Comparison of ENCODE assay signal across 9 cellular contexts in genomic region chr9:109381011-109381729, GRCh38.
DNase-seq lines count a peak whose midpoint lies in the region; ATAC-seq lines count a peak whose summit lies in the region.
"Had no signal": no experiment of that assay in that cellular context is flagged by ENCODE, and none has a peak within 500 bp of the region (broad histone marks: within the 10 kb centered on the region; RNA-seq: fewer than 3 reads in every experiment).

No MANE protein-coding gene starts in this region.

- H3K27me3 ChIP-seq in SJCRH30, result no peaks in the 10 kb centered on the region

- H3K27ac ChIP-seq in SJCRH30, result no peak overlapping the region

- H3K4me1 ChIP-seq in SJCRH30, result no peaks in the 10 kb centered on the region

- H3K9me3 ChIP-seq in SJCRH30 (replicated peaks), result no peaks in the 10 kb centered on the region

- ATAC-seq in GM18499 (IDR thresholded peaks at IDR 0.05; ENCODE audit: insufficient read depth, unreplicated experiment), result peak; percentile 39
- ATAC-seq in GM21515 (IDR thresholded peaks at IDR 0.05; ENCODE audit: unreplicated experiment), result peak; percentile 49
- peak; percentile 69 for ATAC-seq in HG03442 (IDR thresholded peaks at IDR 0.05; ENCODE audit: unreplicated experiment)
- ATAC-seq in Right ventricle myocardium superior (ENCODE audit: poor library complexity), result no peak
- no peak for ATAC-seq in GM19455 (IDR thresholded peaks at IDR 0.05; ENCODE audit: unreplicated experiment)

- peak; percentile 52 for DNase-seq in iris pigment epithelial cell (ENCODE audit: low read depth)
- no peak for DNase-seq in Right ventricle myocardium superior
- no peak for DNase-seq in SJCRH30
- DNase-seq in iPS-NIHi11 (ENCODE audit: low spot score), result no peak
- DNase-seq: dermis blood vessel endothelial cell had no signal

- H3K36me3 ChIP-seq in SJCRH30, result peaks cover 8% of the 10 kb centered on the region

- intact Hi-C loops in Right ventricle myocardium superior (cut with DNase I), result no loop called here

- H3K4me3 ChIP-seq in SJCRH30, result no peak overlapping the region

Comparison
In these comparisons a context has a peak if more than half of its experiments do, and no peak if none do; other contexts are left out.
1. ATAC-seq: peak in GM18499 (single experiment), GM21515 (single experiment) and HG03442 (single experiment); none in Right ventricle myocardium superior (single experiment) and GM19455 (single experiment).